ENCODE assay signal across 22 cellular contexts in genomic region chr7:158377800-158378623, GRCh38.
DNase-seq lines count a peak whose midpoint lies in the region; ATAC-seq and TF ChIP-seq lines count a peak whose summit lies in the region.
"Had no signal": no experiment of that assay in that cellular context is flagged by ENCODE, and none has a peak within 500 bp of the region (broad histone marks: within the 10 kb centered on the region; RNA-seq: fewer than 3 reads in every experiment).

No MANE protein-coding gene starts in this region.

- TF ChIP-seq CTCF in NB4 (IDR thresholded peaks at IDR 0.05; ENCODE audit: low read depth, low read length) (no peak), osteoblast (IDR thresholded peaks at IDR 0.05; ENCODE audit: extremely low read depth, low read depth, low read length) (no peak), breast epithelium (IDR thresholded peaks at IDR 0.05) (no peak)

- H3K4me1 ChIP-seq in osteoblast (ENCODE audit: insufficient read depth, low read length) (no peaks in the 10 kb centered on the region), breast epithelium (no peaks in the 10 kb centered on the region)

- peaks cover 19% of the 10 kb centered on the region for H3K27me3 Mint-ChIP-seq in T-helper 17 cell

- H3K4me3 ChIP-seq in NB4 (ENCODE audit: low read depth, low read length) (no peak overlapping the region), osteoblast (ENCODE audit: insufficient read depth, low read length) (no peak overlapping the region), breast epithelium (no peak overlapping the region)

- no peaks in the 10 kb centered on the region for H3K79me2 ChIP-seq in osteoblast (ENCODE audit: insufficient read depth, low read length)

- DNase-seq in NCI-H1092 treated with DMSO at 0.1 percent for 48 hours (lab: John Stamatoyannopoulos, UW) (peak; percentile 14), NCI-H1092 (lab: John Stamatoyannopoulos, UW) (no peak), NB4 (ENCODE audit: low read depth) (peak; percentile 41), T-helper 17 cell (no peak), osteoblast (ENCODE audit: insufficient read length, low spot score, missing footprints) (peak; percentile 72), breast epithelium (ENCODE audit: low spot score in 2 of 2) (no peak)
- DNase-seq: 8988T; activated CD8-positive, alpha-beta T cell treated with anti-CD3 and anti-CD28 coated beads, Interleukin-2, amount 10 ng/mL, durations not matched to agents 7 days and 5 days; activated T-cell treated with anti-CD3 and anti-CD28 coated beads, Interleukin-2, amount 50 U/mL, for 72 hours; GOT3; islet precursor cell; KG1; NCI-H1436; NCI-H524 treated with DMSO at 0.1 percent for 48 hours; nephron progenitor cell; RPMI8226; stimulated activated naive CD4-positive, alpha-beta T cell treated with Interleukin-2 at 50 U/mL for 16 hours; trophoblast cell; WERI-Rb-1 had no signal

- no peak overlapping the region for H2AFZ ChIP-seq in osteoblast (ENCODE audit: low read length)

- no peak overlapping the region for H3K27ac ChIP-seq in osteoblast (ENCODE audit: low read depth, low read length)
- H3K27ac ChIP-seq in breast epithelium: no peak overlapping the region
- H3K27ac ChIP-seq: WERI-Rb-1 had no signal

- no peak overlapping the region for H3K4me2 ChIP-seq in osteoblast (ENCODE audit: insufficient read depth, low read length)

- no peak for TF ChIP-seq POLR2A in NB4 (IDR thresholded peaks at IDR 0.05; ENCODE audit: extremely low read depth, insufficient read length)
- no peak for TF ChIP-seq POLR2A in breast epithelium (IDR thresholded peaks at IDR 0.05)

- intact Hi-C loops in breast epithelium (cut with DNase I; ENCODE audit: low total_unique reads): no loop called here

- ATAC-seq in T-helper 17 cell (no peak), HG03432 (IDR thresholded peaks at IDR 0.05; ENCODE audit: unreplicated experiment) (no peak), HG03025 (IDR thresholded peaks at IDR 0.05; ENCODE audit: low FRiP score, unreplicated experiment) (no peak)
- ATAC-seq: activated CD8-positive, alpha-beta T cell treated with anti-CD3 and anti-CD28 coated beads, Interleukin-2, amount 10 ng/mL, durations not matched to agents 7 days and 5 days had no signal

- H3K27ac Mint-ChIP-seq in T-helper 17 cell: peak overlapping the region; percentile 89
- H3K27ac Mint-ChIP-seq: activated CD8-positive, alpha-beta T cell treated with anti-CD3 and anti-CD28 coated beads, Interleukin-2, amount 10 ng/mL, durations not matched to agents 7 days and 5 days; activated T-cell treated with anti-CD3 and anti-CD28 coated beads, Interleukin-2, amount 50 U/mL, for 72 hours; memory B cell; nephron progenitor cell had no signal

- no peak overlapping the region for H3K4me3 Mint-ChIP-seq in T-helper 17 cell
- H3K4me3 Mint-ChIP-seq: activated CD8-positive, alpha-beta T cell treated with anti-CD3 and anti-CD28 coated beads, Interleukin-2, amount 10 ng/mL, durations not matched to agents 7 days and 5 days; activated T-cell treated with anti-CD3 and anti-CD28 coated beads, Interleukin-2, amount 50 U/mL, for 72 hours; memory B cell; nephron progenitor cell had no signal

- H3K36me3 ChIP-seq in osteoblast (ENCODE audit: insufficient read depth, low read length) (no peaks in the 10 kb centered on the region), breast epithelium (no peaks in the 10 kb centered on the region)
- H3K36me3 ChIP-seq: WERI-Rb-1 had no signal

- no peaks in the 10 kb centered on the region for H4K20me1 ChIP-seq in osteoblast (ENCODE audit: insufficient read depth, low read length)

- H3K4me1 Mint-ChIP-seq in T-helper 17 cell: peaks cover 14% of the 10 kb centered on the region
- H3K4me1 Mint-ChIP-seq: memory B cell had no signal

- H3K9me3 ChIP-seq in T-helper 17 cell (ENCODE audit: control insufficient read depth, low read length, poor library complexity, severe bottlenecking) (no peaks in the 10 kb centered on the region), osteoblast (ENCODE audit: low read depth, low read length) (no peaks in the 10 kb centered on the region), breast epithelium (peaks cover 8 to 12% of the 10 kb centered on the region in 2 donors)

- H3K27me3 ChIP-seq in osteoblast (ENCODE audit: insufficient read depth, low read length) (no peaks in the 10 kb centered on the region), breast epithelium (peaks cover 0 to 23% of the 10 kb centered on the region in 2 donors)

- H3K36me3 Mint-ChIP-seq in T-helper 17 cell (ENCODE audit: low read depth): no peaks in the 10 kb centered on the region
- H3K36me3 Mint-ChIP-seq: memory B cell had no signal

Comparison
In these comparisons a context has a peak if more than half of its experiments do, and no peak if none do; other contexts are left out.
1. DNase-seq: peak in NCI-H1092 treated with DMSO at 0.1 percent for 48 hours (single experiment), NB4 (single experiment) and osteoblast (single experiment); none in NCI-H1092 (single experiment), T-helper 17 cell (0 of 3) and breast epithelium (0 of 2).